In genomic region chr11:6632116-6633073, GRCh38 we compare ENCODE assay signal across 22 cellular contexts.
"Had no signal": no experiment of that assay in that cellular context is flagged by ENCODE, and none has a peak within 500 bp of the region (broad histone marks: within the 10 kb centered on the region; RNA-seq: fewer than 3 reads in every experiment).

No MANE protein-coding gene starts in this region.

- H3K27ac ChIP-seq: body of pancreas, cardiac muscle cell, foreskin keratinocyte had no signal

- H3K4me3 Mint-ChIP-seq: activated naive CD4-positive, alpha-beta T cell treated with anti-CD3 and anti-CD28 coated beads for 36 hours; mesothelial cell of epicardium; natural killer cell; T-helper 1 cell treated with Interleukin-12 subunit alpha and Interleukin-12 subunit beta and Interleukin-4 antibody, amounts not matched to agents 30 μg/mL and 1 μg/mL, for 36 hours had no signal

- H3K27ac Mint-ChIP-seq: activated naive CD4-positive, alpha-beta T cell treated with anti-CD3 and anti-CD28 coated beads for 36 hours; activated T-helper 2 cell treated with anti-CD3 and anti-CD28 coated beads, Interferon-gamma antibody, Interleukin-2, Interleukin-4, amounts not matched to agents 10 μg/mL and 5 μg/mL and 100 μg/mL, durations not matched to agents 14 hours and 24 hours and 36 hours; mesothelial cell of epicardium; natural killer cell; progenitor cell of endocrine pancreas; T-helper 1 cell treated with Interleukin-12 subunit alpha and Interleukin-12 subunit beta and Interleukin-4 antibody, amounts not matched to agents 30 μg/mL and 1 μg/mL, for 36 hours; WTC11 had no signal

- H3K4me1 ChIP-seq: foreskin keratinocyte had no signal

- H3K4me3 ChIP-seq: body of pancreas, cardiac muscle cell, left ventricle myocardium inferior had no signal

- ATAC-seq: body of pancreas, foreskin keratinocyte, natural killer cell, WTC11 had no signal

- H3K9me3 Mint-ChIP-seq: activated naive CD4-positive, alpha-beta T cell treated with anti-CD3 and anti-CD28 coated beads for 36 hours; activated T-helper 2 cell treated with anti-CD3 and anti-CD28 coated beads, Interferon-gamma antibody, Interleukin-2, Interleukin-4, amounts not matched to agents 10 μg/mL and 5 μg/mL and 100 μg/mL, durations not matched to agents 14 hours and 24 hours and 36 hours; mesothelial cell of epicardium; natural killer cell; T-helper 1 cell treated with Interleukin-12 subunit alpha and Interleukin-12 subunit beta and Interleukin-4 antibody, amounts not matched to agents 30 μg/mL and 1 μg/mL, for 36 hours; WTC11 had no signal

- H3K4me1 Mint-ChIP-seq: mesothelial cell of epicardium had no signal

- DNase-seq: activated CD4-positive, alpha-beta T cell treated with anti-CD3 and anti-CD28 coated beads, Interleukin-2, amount 50 U/mL, for 48 hours; activated naive CD4-positive, alpha-beta T cell treated with anti-CD3 and anti-CD28 coated beads for 36 hours; activated T-cell treated with anti-CD3 and anti-CD28 coated beads, Interleukin-2, amount 50 U/mL, for 1 hour; anterior cingulate cortex; dermis blood vessel endothelial cell; effector CD8-positive, alpha-beta T cell; foreskin keratinocyte; mammary epithelial cell; natural killer cell; retina; stimulated activated CD4-positive, alpha-beta T cell treated with anti-CD3 and anti-CD28 coated beads, Interleukin-2, amount 100 ng/mL, for 48 hours; stimulated activated CD8-positive, alpha-beta memory T cell treated with anti-CD3 and anti-CD28 coated beads, Interleukin-4, amount 100 ng/mL, for 48 hours; stimulated activated naive CD4-positive, alpha-beta T cell; T1000 had no signal

- H3K36me3 Mint-ChIP-seq: natural killer cell, WTC11 had no signal

- H3K9me3 ChIP-seq: body of pancreas, left ventricle myocardium inferior had no signal
